1 cellular context compared by ENCODE assay signal in genomic region chr22:27719535-27720227, GRCh38.
TF ChIP-seq lines count a peak whose summit lies in the region.

No MANE protein-coding gene starts in this region.

TF ChIP-seq in GM23338, 12 proteins besides CTCF, POLR2A, EP300 and RAD21 (continued from another document):
- TF ChIP-seq ZNF462 (CRISPR knock-in tag; IDR thresholded peaks at IDR 0.05) (no peak), ZNF331 (CRISPR knock-in tag; IDR thresholded peaks at IDR 0.05; ENCODE audit: low read depth) (no peak), NANOG (IDR thresholded peaks at IDR 0.05; ENCODE audit: borderline replicate concordance) (no peak), STAT1 (IDR thresholded peaks at IDR 0.05; ENCODE audit: unreplicated experiment) (no peak), ZNF114 (CRISPR knock-in tag; IDR thresholded peaks at IDR 0.05) (no peak), CREB1 (CRISPR knock-in tag; IDR thresholded peaks at IDR 0.05; ENCODE audit: low read depth) (no peak)
TF ChIP-seq in GM23338: peak in this region for 0.
